In genomic region chr15:57443486-57443885, GRCh38 we compare ENCODE assay signal across 15 cellular contexts.
"Had no signal": no experiment of that assay in that cellular context is flagged by ENCODE, and none has a peak within 500 bp of the region (broad histone marks: within the 10 kb centered on the region; RNA-seq: fewer than 3 reads in every experiment).

No MANE protein-coding gene starts in this region.

- DNase-seq: KBM-7, NCI-H1092 treated with DMSO at 0.1 percent for 48 hours, NCI-H1436, NCI-H187, NCI-H2029, NCI-H2081 treated with DMSO at 0.1 percent for 48 hours, NCI-H2171, NCI-H226, NCI-H446, NCI-H510A, NCI-H524 treated with DMSO at 0.1 percent for 48 hours, NCI-H69, NCI-H774, SHP77 had no signal

- ATAC-seq: SK-N-SH treated with all-trans-retinoic acid at 6 μM for 48 hours had no signal
